1 cellular context compared by ENCODE assay signal in genomic region chr6:44094403-44095242, GRCh38.
TF ChIP-seq lines count a peak whose summit lies in the region.

No MANE protein-coding gene starts in this region.

TF ChIP-seq in WTC11, 78 proteins besides CTCF, POLR2A, EP300 and RAD21 (continued from another document):
- TF ChIP-seq IRF1 (CRISPR knock-in tag; IDR thresholded peaks at IDR 0.05) (no peak), GABPB1 (CRISPR knock-in tag; IDR thresholded peaks at IDR 0.05) (peak; percentile 60; the same call in 1 of the 2 replicates), OVOL2 (CRISPR knock-in tag; IDR thresholded peaks at IDR 0.05; ENCODE audit: borderline replicate concordance) (no peak), FOXJ3 (CRISPR knock-in tag; IDR thresholded peaks at IDR 0.05; ENCODE audit: borderline replicate concordance) (no peak)
TF ChIP-seq in WTC11: peak in this region for 1.
